Comparison of ENCODE assay signal across 1 cellular context in genomic region chr12:2890001-2890387, GRCh38.
A peak's percentile ranks its signal among the peaks of the same experiment; 100 is the strongest.
TF ChIP-seq lines count a peak whose summit lies in the region.

No MANE protein-coding gene starts in this region.

TF ChIP-seq in HepG2, 621 proteins besides CTCF, POLR2A, EP300 and RAD21:
- no peak for TF ChIP-seq ZNF335 (CRISPR knock-in tag; IDR thresholded peaks at IDR 0.05)
- TF ChIP-seq PRDM10 (CRISPR knock-in tag; IDR thresholded peaks at IDR 0.05; ENCODE audit: low read depth), result 0 out of 2 replicates have a peak, but pooled peaks have one; percentile 9
- 0 out of 2 replicates have a peak, but pooled peaks have one; percentile 40 for TF ChIP-seq TOE1 (CRISPR knock-in tag; IDR thresholded peaks at IDR 0.05)
- no peak for TF ChIP-seq HMG20B (CRISPR knock-in tag; conservative IDR thresholded peaks at IDR 0.05)
- 0 out of 2 replicates have a peak, but pooled peaks have one; percentile 1 for TF ChIP-seq ZNF766 (CRISPR knock-in tag; IDR thresholded peaks at IDR 0.05; ENCODE audit: borderline replicate concordance)
- TF ChIP-seq ZBTB20 (CRISPR knock-in tag; IDR thresholded peaks at IDR 0.05; ENCODE audit: borderline replicate concordance, low read depth), result no peak
- TF ChIP-seq ISL2 (CRISPR knock-in tag; IDR thresholded peaks at IDR 0.05), result no peak
- TF ChIP-seq SNAI1 (CRISPR knock-in tag; IDR thresholded peaks at IDR 0.05; ENCODE audit: borderline replicate concordance), result 0 out of 2 replicates have a peak, but pooled peaks have one; percentile 0
- 0 out of 2 replicates have a peak, but pooled peaks have one; percentile 3 for TF ChIP-seq ZNF792 (CRISPR knock-in tag; IDR thresholded peaks at IDR 0.05)
- 0 out of 2 replicates have a peak, but pooled peaks have one; percentile 2 for TF ChIP-seq KLF9 (CRISPR knock-in tag; IDR thresholded peaks at IDR 0.05; ENCODE audit: low read depth)
- TF ChIP-seq ZNF552 (CRISPR knock-in tag; IDR thresholded peaks at IDR 0.05; ENCODE audit: borderline replicate concordance), result 0 out of 2 replicates have a peak, but pooled peaks have one; percentile 3
- no peak for TF ChIP-seq HNF4G (IDR thresholded peaks at IDR 0.05; ENCODE audit: borderline replicate concordance, low read depth, low read length)
- TF ChIP-seq HNF4G (CRISPR knock-in tag; IDR thresholded peaks at IDR 0.05; ENCODE audit: borderline replicate concordance, low read depth), result 0 out of 2 replicates have a peak, but pooled peaks have one; percentile 9
- TF ChIP-seq EEA1 (CRISPR knock-in tag; IDR thresholded peaks at IDR 0.05; ENCODE audit: borderline replicate concordance), result 0 out of 2 replicates have a peak, but pooled peaks have one; percentile 5
